Comparison of ENCODE assay signal across 3 cellular contexts in the genomic region with DNA sequence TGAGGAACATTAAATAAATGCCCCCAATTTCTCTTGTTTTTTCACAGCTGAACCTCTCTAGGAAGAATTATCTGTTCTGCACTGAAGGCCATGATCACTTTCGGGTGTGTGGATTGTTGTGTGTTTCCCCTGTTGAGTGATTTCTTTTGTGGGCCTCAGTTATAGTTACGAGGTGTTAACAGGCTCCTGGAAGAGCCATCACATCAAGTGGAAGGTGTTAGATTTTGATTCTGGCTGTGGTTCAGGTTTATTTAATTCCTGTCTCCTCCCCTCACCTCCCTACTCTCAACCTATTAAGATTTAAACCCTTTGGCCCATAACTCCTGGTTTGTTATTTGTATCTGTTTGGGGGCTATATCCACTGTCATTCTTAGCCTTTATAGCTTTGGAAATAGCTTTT.
"Had no signal": no experiment of that assay in that cellular context is flagged by ENCODE, and none has a peak within 500 bp of the region (broad histone marks: within the 10 kb centered on the region; RNA-seq: fewer than 3 reads in every experiment).

No MANE protein-coding gene starts in this region.

- H3K4me3 ChIP-seq: GM12878 had no signal

- DNase-seq: GDM1, GF-D8 had no signal

- ATAC-seq: GM12878 had no signal
